19 cellular contexts compared by ENCODE assay signal in the genomic region with DNA sequence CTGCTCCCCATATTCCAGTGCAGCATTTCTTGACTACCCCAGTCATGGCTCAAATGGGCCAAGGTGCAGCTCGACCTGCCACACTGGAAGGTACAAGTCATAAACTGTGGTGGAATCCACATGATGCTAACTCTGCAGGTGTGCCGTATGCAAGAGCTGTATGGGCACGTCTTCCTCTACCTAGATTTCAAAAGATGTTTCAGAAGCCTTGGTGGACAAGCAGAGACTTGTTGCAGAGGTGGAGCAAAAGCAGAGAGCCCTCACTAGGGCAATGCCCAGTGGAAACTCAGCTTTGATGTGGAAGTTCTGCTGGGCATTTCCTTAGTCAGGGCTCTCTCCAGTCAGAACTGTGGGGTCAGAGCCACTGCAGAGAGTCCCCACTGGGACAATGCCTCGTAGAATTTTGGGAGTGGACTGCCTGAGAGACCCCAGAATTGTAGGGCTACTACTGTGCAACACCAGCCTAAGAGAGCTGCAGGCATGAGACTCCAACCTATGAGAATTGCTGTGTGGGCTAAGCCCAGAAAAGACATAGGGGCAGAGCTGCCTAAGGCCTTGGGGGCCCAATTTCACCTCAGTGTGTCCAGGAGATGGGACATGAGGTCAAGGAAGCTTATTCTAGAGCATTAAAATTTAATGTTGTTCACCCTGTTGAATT.
A peak's percentile ranks its signal among the peaks of the same experiment; 100 is the strongest.
DNase-seq lines count a peak whose midpoint lies in the region; ATAC-seq and TF ChIP-seq lines count a peak whose summit lies in the region.
"Had no signal": no experiment of that assay in that cellular context is flagged by ENCODE, and none has a peak within 500 bp of the region (broad histone marks: within the 10 kb centered on the region; RNA-seq: fewer than 3 reads in every experiment).

No MANE protein-coding gene starts in this region.

- in situ Hi-C loops in mammary epithelial cell (cut with MboI; ENCODE audit: low sequenced_read_pairs in 2 of 2), result no loop called here

- intact Hi-C loops in mammary epithelial cell (cut with micrococcal nuclease), result loop anchor here (1.0 to 5.0 kb wide), 4 partner anchors 11 to 85 kb away; a partner anchor contains a TSS

- H3K9me3 ChIP-seq in mammary epithelial cell (replicated peaks; ENCODE audit: insufficient read depth, low read length) (no peaks in the 10 kb centered on the region), suprapubic skin (no peaks in the 10 kb centered on the region)
- H3K9me3 ChIP-seq: A549, MG63, SJCRH30 had no signal

- dilution Hi-C loops in mammary epithelial cell (cut with HindIII; ENCODE audit: low sequenced_read_pairs), result loop anchor here (5.0 kb wide), 1 partner anchor 40 kb away; no protein-coding TSS in a partner anchor

- TF ChIP-seq EP300 in suprapubic skin (IDR thresholded peaks at IDR 0.05), result no peak

- H3K4me2 ChIP-seq in mammary epithelial cell (ENCODE audit: insufficient read depth, low read depth, low read length), result peak overlapping the region; percentile 73
- H3K4me2 ChIP-seq: A549, KMS-11 had no signal

- no peaks in the 10 kb centered on the region for H4K20me1 ChIP-seq in mammary epithelial cell (ENCODE audit: insufficient read depth, low read length)

- H3K4me3 ChIP-seq in mammary epithelial cell (replicated peaks in 1 of 3; ENCODE audit: insufficient read depth in 1 of 3, low read depth in 2 of 3, low read length in 3 of 3), result peak overlapping the region in 2 of 3 experiments; percentile 3 to 13
- H3K4me3 ChIP-seq in suprapubic skin, result no peak overlapping the region
- H3K4me3 ChIP-seq: A549, GM12878, MG63, SJCRH30 had no signal

- DNase-seq in HPDE6-E6E7 (ENCODE audit: extremely low spot score) (peak; percentile 40), mammary epithelial cell (peak; percentile 91), foreskin keratinocyte (peak; percentile 87 to 92), suprapubic skin (ENCODE audit: low spot score in 2 of 2) (no peak), globus pallidus (ENCODE audit: low spot score) (no peak)
- no peak for DNase-seq in activated CD4-positive, alpha-beta T cell treated with anti-CD3 and anti-CD28 coated beads, Interleukin-2, amount 50 U/mL, for 1 hour
- DNase-seq: DMS79, NCI-H1092 treated with DMSO at 0.1 percent for 48 hours, NCI-H1694 treated with DMSO at 0.1 percent for 48 hours, NCI-H2171 treated with DMSO at 0.1 percent for 48 hours, NCI-H510A treated with DMSO at 0.1 percent for 48 hours, SJCRH30 had no signal

- H3K27ac ChIP-seq in mammary epithelial cell (ENCODE audit: insufficient read depth, low read depth, low read length) (peak overlapping the region; percentile 93), foreskin keratinocyte (peak overlapping the region; percentile 92), suprapubic skin (peak overlapping the region; percentile 45)
- H3K27ac ChIP-seq: A549, HL-60, KMS-11, SJCRH30 had no signal

- no peak for TF ChIP-seq CTCF in mammary epithelial cell (conservative IDR thresholded peaks at IDR 0.05 in 1 of 2, IDR thresholded peaks at IDR 0.05 in 1 of 2; ENCODE audit: extremely low read depth in 1 of 2, insufficient read depth in 1 of 2, low read depth in 1 of 2, low read length in 2 of 2)
- TF ChIP-seq CTCF in foreskin keratinocyte (conservative IDR thresholded peaks at IDR 0.05), result no peak
- no peak for TF ChIP-seq CTCF in suprapubic skin (IDR thresholded peaks at IDR 0.05)

- H3K9ac ChIP-seq in mammary epithelial cell (ENCODE audit: insufficient read depth, low read length), result peak overlapping the region; percentile 63
- H3K9ac ChIP-seq: KMS-11 had no signal

- H3K36me3 ChIP-seq in mammary epithelial cell (ENCODE audit: insufficient read depth, low read length), result no peaks in the 10 kb centered on the region
- no peaks in the 10 kb centered on the region for H3K36me3 ChIP-seq in suprapubic skin
- H3K36me3 ChIP-seq: MG63, SJCRH30 had no signal

- ATAC-seq in foreskin keratinocyte, result peak; percentile 86
- no peak for ATAC-seq in GM19023 (IDR thresholded peaks at IDR 0.05; ENCODE audit: unreplicated experiment)
- ATAC-seq: A549, GM12878, HCT116 had no signal

- H3K79me2 ChIP-seq in mammary epithelial cell (ENCODE audit: insufficient read depth, low read length), result no peaks in the 10 kb centered on the region

- H3K27me3 ChIP-seq in mammary epithelial cell (ENCODE audit: insufficient read depth, low read length) (no peaks in the 10 kb centered on the region), foreskin keratinocyte (no peaks in the 10 kb centered on the region), suprapubic skin (no peaks in the 10 kb centered on the region)
- H3K27me3 ChIP-seq: MG63, SJCRH30 had no signal

- peak overlapping the region; percentile 26 for H2AFZ ChIP-seq in mammary epithelial cell (ENCODE audit: low read depth, low read length)

- no peak for TF ChIP-seq POLR2A in suprapubic skin (IDR thresholded peaks at IDR 0.05)

- BruUV-seq in mammary epithelial cell (replicated peaks; lab: Mats Ljungman, UMichigan), result TSS peak; percentile 80

- CTCF ChIA-PET in mammary epithelial cell (lab: Charles Lee; ENCODE audit: low non-redundant PET), result no interaction called here

- H3K4me1 ChIP-seq in mammary epithelial cell (ENCODE audit: insufficient read depth, low read length) (peaks cover 28% of the 10 kb centered on the region), foreskin keratinocyte (peaks cover 19% of the 10 kb centered on the region), suprapubic skin (no peaks in the 10 kb centered on the region)
- H3K4me1 ChIP-seq: A549, SJCRH30 had no signal

- WGBS in mammary epithelial cell (ENCODE audit: low coverage, missing lambda C conversion rate), result 12% methylated on average over 4 of the region's 4 CpGs
- 64% methylated on average over 4 of the region's 4 CpGs for WGBS in suprapubic skin

Comparison
In these comparisons a context has a peak if more than half of its experiments do, and no peak if none do; other contexts are left out.
1. DNase-seq: peak in HPDE6-E6E7 (single experiment), mammary epithelial cell (single experiment) and foreskin keratinocyte (2 of 2); none in suprapubic skin (0 of 2), globus pallidus (single experiment) and activated CD4-positive, alpha-beta T cell treated with anti-CD3 and anti-CD28 coated beads, Interleukin-2, amount 50 U/mL, for 1 hour (single experiment).
2. Peak in every context shown above with its lines, with median percentiles within 50 percentile points of each other: H3K27ac ChIP-seq.